ENCODE assay signal across 2 cellular contexts in the genomic region with DNA sequence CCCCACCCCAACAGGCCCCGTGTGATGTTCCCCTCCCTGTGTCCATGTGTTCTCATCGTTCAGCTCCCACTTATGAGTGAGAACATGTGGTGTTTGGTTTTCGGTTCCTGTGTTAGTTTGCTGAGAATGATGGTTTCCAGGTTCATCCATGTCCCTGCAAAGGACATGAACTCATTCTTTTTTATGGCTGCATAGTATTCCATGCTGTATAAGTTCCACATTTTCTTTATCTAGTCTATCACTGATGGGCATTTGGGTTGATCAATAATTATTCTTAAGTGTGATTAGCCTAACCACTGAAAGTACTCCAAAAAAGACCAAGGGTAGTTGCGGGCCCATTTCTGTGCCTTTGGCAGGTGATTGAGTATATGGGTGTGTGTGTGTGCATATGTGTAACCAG. TPM values are rescaled to one million over a fixed set of nuclear protein-coding genes. Genes with fewer than 3 reads are reported as not detected.
"Had no signal": no experiment of that assay in that cellular context is flagged by ENCODE, and none has a peak within 500 bp of the region (broad histone marks: within the 10 kb centered on the region; RNA-seq: fewer than 3 reads in every experiment).

No MANE protein-coding gene starts in this region.

RNA-seq across cellular contexts. Expression of a gene that starts 14.3 kb away (rescaled TPM):
- total RNA-seq: naive thymus-derived CD8-positive, alpha-beta T cell; natural killer cell treated with Interleukin-12 subunit alpha and Interleukin-12 subunit beta and Interleukin-15 and Interleukin-18, amount 100 ng/mL, for 72 hours had no signal
